27 cellular contexts compared by ENCODE assay signal in the genomic region with DNA sequence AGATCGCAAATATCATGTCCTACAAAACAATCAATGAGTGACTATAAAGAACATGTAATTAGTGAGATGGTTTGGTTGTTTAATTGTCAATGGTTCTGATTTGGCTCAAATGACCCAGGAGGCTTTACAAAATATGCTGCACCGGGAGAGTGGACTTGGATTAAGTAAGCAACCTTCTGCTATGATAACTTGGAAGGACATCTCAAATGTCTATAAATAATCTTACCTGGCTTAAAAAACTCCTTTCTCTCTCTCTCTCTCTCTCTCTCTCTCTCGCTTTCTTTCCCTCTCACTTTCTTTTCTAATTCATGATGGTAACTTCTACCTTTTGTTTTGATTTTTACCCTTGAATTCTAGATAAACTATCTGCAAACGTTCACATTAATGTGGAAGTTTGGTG. TPM values are rescaled to one million over a fixed set of nuclear protein-coding genes. Genes with fewer than 3 reads are reported as not detected.
"Had no signal": no experiment of that assay in that cellular context is flagged by ENCODE, and none has a peak within 500 bp of the region (broad histone marks: within the 10 kb centered on the region; RNA-seq: fewer than 3 reads in every experiment).

No MANE protein-coding gene starts in this region.

- H3K27me3 ChIP-seq: brain microvascular endothelial cell, colonic mucosa, esophagus squamous epithelium had no signal

- H3K4me1 ChIP-seq: colonic mucosa had no signal

- H3K36me3 Mint-ChIP-seq: activated naive CD8-positive, alpha-beta T cell had no signal

- H3K4me3 ChIP-seq: colonic mucosa, esophagus squamous epithelium had no signal

- H3K9me3 ChIP-seq: colonic mucosa, esophagus squamous epithelium had no signal

- H3K9me3 Mint-ChIP-seq: activated B cell treated with CpG ODN at 0.5 μM for 24 hours; activated CD8-positive, alpha-beta T cell treated with anti-CD3 and anti-CD28 coated beads for 36 hours; activated T-cell treated with anti-CD3 and anti-CD28 coated beads, Interleukin-2, amount 50 U/mL, for 4 hours; activated T-helper 17 cell treated with anti-CD3 and anti-CD28 coated beads, Interleukin-2, amount 50 U/mL, for 72 hours; T-helper 2 cell treated with Interferon-gamma antibody and Interleukin-4, amounts not matched to agents 5 μg/mL and 100 μg/mL, for 36 hours had no signal

- H3K27ac Mint-ChIP-seq: activated B cell treated with CpG ODN at 0.5 μM for 24 hours; activated CD8-positive, alpha-beta T cell treated with anti-CD3 and anti-CD28 coated beads for 36 hours; activated naive CD8-positive, alpha-beta T cell; activated T-helper 17 cell treated with anti-CD3 and anti-CD28 coated beads, Interleukin-2, amount 50 U/mL, for 72 hours; T-helper 17 cell; T-helper 2 cell treated with Interferon-gamma antibody and Interleukin-4, amounts not matched to agents 5 μg/mL and 100 μg/mL, for 36 hours had no signal

- ATAC-seq: activated CD4-positive, CD25-positive, alpha-beta regulatory T cell treated with anti-CD3 and anti-CD28 coated beads, Interleukin-2, amount 50 U/mL, for 24 hours; activated CD8-positive, alpha-beta T cell treated with anti-CD3 and anti-CD28 coated beads for 36 hours; activated T-cell treated with anti-CD3 and anti-CD28 coated beads, Interleukin-2, amount 50 U/mL, for 4 hours; activated T-helper 17 cell treated with anti-CD3 and anti-CD28 coated beads, Interleukin-2, amount 50 U/mL, for 72 hours; T-helper 17 cell had no signal

- H3K27me3 Mint-ChIP-seq: activated B cell treated with CpG ODN at 0.5 μM for 24 hours had no signal

- DNase-seq: activated B cell treated with CpG ODN at 0.5 μM for 24 hours; activated CD4-positive, alpha-beta T cell treated with anti-CD3 and anti-CD28 coated beads for 48 hours; activated CD4-positive, alpha-beta T cell treated with anti-CD3 and anti-CD28 coated beads, Interleukin-2, amount 50 U/mL, for 1 hour; activated CD4-positive, alpha-beta T cell treated with anti-CD3 and anti-CD28 coated beads, Interleukin-2, amount 50 U/mL, for 48 hours; activated CD8-positive, alpha-beta memory T cell treated with anti-CD3 and anti-CD28 coated beads for 24 hours; activated CD8-positive, alpha-beta T cell treated with anti-CD3 and anti-CD28 coated beads for 36 hours; activated effector memory CD4-positive, alpha-beta T cell treated with Interleukin-2 at 50 U/mL for 16 hours; activated gamma-delta T cell treated with Interleukin-2 at 50 U/mL for 16 hours; activated naive CD4-positive, alpha-beta T cell treated with anti-CD3 and anti-CD28 coated beads, Interleukin-2, amount 50 U/mL, for 16 hours; activated naive CD4-positive, alpha-beta T cell treated with Interleukin-2 at 50 U/mL for 16 hours; activated T-cell treated with anti-CD3 and anti-CD28 coated beads, Interleukin-2, amount 50 U/mL, for 4 hours; amniotic stem cell; anterior cingulate cortex; brain microvascular endothelial cell; caudate nucleus; colonic mucosa; effector CD8-positive, alpha-beta T cell; esophagus squamous epithelium; T-helper 1 cell; T-helper 17 cell; T1000; WERI-Rb-1 had no signal

- H3K4me3 Mint-ChIP-seq: activated B cell treated with CpG ODN at 0.5 μM for 24 hours; activated CD8-positive, alpha-beta T cell treated with anti-CD3 and anti-CD28 coated beads for 36 hours; activated naive CD8-positive, alpha-beta T cell; activated T-cell treated with anti-CD3 and anti-CD28 coated beads, Interleukin-2, amount 50 U/mL, for 4 hours; activated T-helper 17 cell treated with anti-CD3 and anti-CD28 coated beads, Interleukin-2, amount 50 U/mL, for 72 hours; T-helper 17 cell; T-helper 2 cell treated with Interferon-gamma antibody and Interleukin-4, amounts not matched to agents 5 μg/mL and 100 μg/mL, for 36 hours had no signal

- H3K4me1 Mint-ChIP-seq: activated B cell treated with CpG ODN at 0.5 μM for 24 hours; activated T-helper 17 cell treated with anti-CD3 and anti-CD28 coated beads, Interleukin-2, amount 50 U/mL, for 72 hours; T-helper 17 cell had no signal

- H3K27ac ChIP-seq: brain microvascular endothelial cell, colonic mucosa, epithelial cell of prostate, WERI-Rb-1 had no signal

- H3K36me3 ChIP-seq: brain microvascular endothelial cell, colonic mucosa, esophagus squamous epithelium had no signal

RNA-seq across cellular contexts. Expression of a gene that starts 14.2 kb away (rescaled TPM):
- total RNA-seq: activated CD8-positive, alpha-beta T cell treated with anti-CD3 and anti-CD28 coated beads for 36 hours; activated T-cell treated with anti-CD3 and anti-CD28 coated beads, Interleukin-2, amount 50 U/mL, for 4 hours; activated T-helper 17 cell treated with anti-CD3 and anti-CD28 coated beads, Interleukin-2, amount 50 U/mL, for 72 hours had no signal
